ENCODE assay signal across 8 cellular contexts in the genomic region with DNA sequence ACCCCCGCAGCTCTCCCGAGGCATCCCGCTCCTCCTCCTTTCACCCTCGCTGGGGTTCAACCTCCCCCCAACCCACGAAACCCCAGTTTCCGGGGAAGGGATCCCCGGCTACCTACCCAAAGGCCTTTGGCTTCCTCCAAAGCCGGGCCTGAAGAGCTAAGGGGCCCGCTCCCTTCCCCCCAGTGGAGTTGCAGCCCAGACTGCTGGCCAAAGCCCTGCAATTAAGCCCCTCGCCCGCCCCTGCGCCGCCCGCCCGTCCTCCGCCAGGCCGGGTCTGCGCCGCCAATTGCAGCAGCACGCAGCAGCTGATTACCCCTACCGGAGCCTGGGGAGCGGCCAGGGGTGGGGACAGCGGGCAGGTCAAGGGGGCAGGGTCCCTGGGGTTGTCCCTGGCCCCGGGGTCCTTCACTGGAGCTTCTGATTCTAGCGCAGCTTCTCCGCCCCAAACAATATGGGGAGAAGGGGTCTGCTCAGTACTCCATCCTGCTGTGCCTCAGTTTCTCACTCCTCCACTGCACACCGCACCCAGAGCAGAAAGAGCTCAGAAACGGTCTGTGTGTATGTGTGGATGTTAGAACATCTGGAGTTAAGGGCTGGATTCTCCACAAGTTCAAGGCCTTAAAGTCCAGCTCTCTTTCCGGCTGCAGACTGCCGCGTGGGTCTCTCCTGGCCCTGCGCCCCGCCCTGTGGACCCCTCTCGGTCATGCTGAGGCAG. TPM values are rescaled to one million over a fixed set of nuclear protein-coding genes. Genes with fewer than 3 reads are reported as not detected.
DNase-seq lines count a peak whose midpoint lies in the region; ATAC-seq and TF ChIP-seq lines count a peak whose summit lies in the region.

No MANE protein-coding gene starts in this region.

- intact Hi-C loops in CD14-positive monocyte (cut with micrococcal nuclease) = loop anchor here (1.0 to 2.0 kb wide), 3 partner anchors 20 to 45 kb away; no protein-coding TSS in a partner anchor

- H3K27me3 Mint-ChIP-seq in immature natural killer cell (ENCODE audit: low read depth in 3 of 3) (peaks cover 46 to 55% (median 50%) of the 10 kb centered on the region in 3 donors), CD14-positive monocyte (ENCODE audit: low read depth in 3 of 3) (peaks cover 87 to 93% (median 90%) of the 10 kb centered on the region in 3 donors)

- no peaks in the 10 kb centered on the region for H3K36me3 ChIP-seq in BLaER1
- no peaks in the 10 kb centered on the region for H3K36me3 ChIP-seq in RWPE2 (ENCODE audit: low read depth)

- peaks cover 43% of the 10 kb centered on the region for H3K27me3 ChIP-seq in BLaER1
- no peaks in the 10 kb centered on the region for H3K27me3 ChIP-seq in RWPE2 (ENCODE audit: insufficient read depth, poor library complexity, severe bottlenecking)

- no peak for DNase-seq in RWPE2 (ENCODE audit: low spot score)
- DNase-seq in immature natural killer cell = no peak
- DNase-seq in CD14-positive monocyte (ENCODE audit: low spot score) = no peak
- DNase-seq in NCI-H345 treated with DMSO at 0.1 percent for 48 hours (lab: John Stamatoyannopoulos, UW; ENCODE audit: unreplicated experiment) = no peak

- H3K9ac ChIP-seq in BLaER1 = peak overlapping the region; percentile 50; the same call in 1 of the 2 replicates

- H3K27ac ChIP-seq in BLaER1 = peak overlapping the region; percentile 36; the same call in 1 of the 2 replicates
- peak overlapping the region; percentile 72 for H3K27ac ChIP-seq in RWPE2 (ENCODE audit: poor library complexity, severe bottlenecking)

- H3K9me3 Mint-ChIP-seq in immature natural killer cell = peaks cover 0 to 4% (median 0%) of the 10 kb centered on the region in 6 donors
- peaks cover 0 to 13% (median 5%) of the 10 kb centered on the region in 7 donors for H3K9me3 Mint-ChIP-seq in CD14-positive monocyte

- H3K36me3 Mint-ChIP-seq in immature natural killer cell = no peaks in the 10 kb centered on the region
- peaks cover 4 to 9% of the 10 kb centered on the region in 2 donors for H3K36me3 Mint-ChIP-seq in CD14-positive monocyte

- peak overlapping the region; percentile 100 for H3K4me2 ChIP-seq in BLaER1

- H4K20me1 ChIP-seq in BLaER1 = peaks cover 18% of the 10 kb centered on the region

- ATAC-seq in GM18907 (IDR thresholded peaks at IDR 0.05; ENCODE audit: unreplicated experiment) = peak; percentile 0
- no peak; the same call in 2 of the 3 replicates for ATAC-seq in RWPE2 (ENCODE audit: low read depth)
- no peak for ATAC-seq in HG02870 (IDR thresholded peaks at IDR 0.05; ENCODE audit: unreplicated experiment)
- ATAC-seq in GM19324 (IDR thresholded peaks at IDR 0.05; ENCODE audit: low FRiP score, unreplicated experiment) = no peak

- H3K4me1 Mint-ChIP-seq in immature natural killer cell = peaks cover 47 to 48% of the 10 kb centered on the region in 2 donors
- H3K4me1 Mint-ChIP-seq in CD14-positive monocyte = peaks cover 28% of the 10 kb centered on the region

- peak overlapping the region in 5 of 6 donors; percentile 86 to 96 (median 91) for H3K27ac Mint-ChIP-seq in immature natural killer cell
- H3K27ac Mint-ChIP-seq in CD14-positive monocyte = no peak overlapping the region

- H3K4me3 ChIP-seq in BLaER1 (peak overlapping the region; percentile 64), RWPE2 (ENCODE audit: severe bottlenecking) (no peak overlapping the region)

- H3K9me3 ChIP-seq in BLaER1 (no peaks in the 10 kb centered on the region), RWPE2 (ENCODE audit: severe bottlenecking) (no peaks in the 10 kb centered on the region)

- peaks cover 64% of the 10 kb centered on the region for H3K4me1 ChIP-seq in BLaER1
- H3K4me1 ChIP-seq in RWPE2 (ENCODE audit: insufficient read depth, poor library complexity, severe bottlenecking) = peaks cover 37% of the 10 kb centered on the region

- TF ChIP-seq CTCF in RWPE2 (IDR thresholded peaks at IDR 0.05; ENCODE audit: poor library complexity, severe bottlenecking) (no peak), CD14-positive monocyte (IDR thresholded peaks at IDR 0.05) (no peak)

- H3K4me3 Mint-ChIP-seq in immature natural killer cell (peak overlapping the region; percentile 30 to 83 (median 72)), CD14-positive monocyte (peak overlapping the region in 1 of 2 donors; percentile 65)

RNA-seq across cellular contexts. Expression of a gene that starts 16.9 kb away (rescaled TPM):
- polyA plus RNA-seq in immature natural killer cell (under 1 TPM in 1 of 3 donors, not detected in 2; 0.19 TPM), CD14-positive monocyte (not detected)

RNA-seq across cellular contexts. Expression of a gene that starts 37.9 kb away (rescaled TPM):
- polyA plus RNA-seq in immature natural killer cell (under 1 TPM in 1 of 3 donors, not detected in 2; 0.22 TPM), CD14-positive monocyte (under 1 TPM; 0.27 to 0.37 TPM)

Comparison
In these comparisons a context has a peak if more than half of its experiments do, and no peak if none do; other contexts are left out.
1. H3K27ac Mint-ChIP-seq: peak in immature natural killer cell (5 of 6); none in CD14-positive monocyte (0 of 7).